In genomic region chrX:53266914-53267313, GRCh38 we compare ENCODE assay signal across 25 cellular contexts. TPM values are rescaled to one million over a fixed set of nuclear protein-coding genes. Genes with fewer than 3 reads are reported as not detected.
DNase-seq lines count a peak whose midpoint lies in the region; ATAC-seq and TF ChIP-seq lines count a peak whose summit lies in the region.
"Had no signal": no experiment of that assay in that cellular context is flagged by ENCODE, and none has a peak within 500 bp of the region (broad histone marks: within the 10 kb centered on the region; RNA-seq: fewer than 3 reads in every experiment).

No MANE protein-coding gene starts in this region.

- TF ChIP-seq POLR2A in gastroesophageal sphincter (IDR thresholded peaks at IDR 0.05) = no peak

- peak overlapping the region; percentile 73 for H3K4me2 ChIP-seq in DOHH2 (ENCODE audit: low read length)
- peak overlapping the region; percentile 46 for H3K4me2 ChIP-seq in PC-3 (ENCODE audit: low read length)

- H3K27ac ChIP-seq in DOHH2 (ENCODE audit: low read depth, low read length) (peak overlapping the region; percentile 21; the same call in 1 of the 2 replicates), PC-3 (ENCODE audit: low read length) (peak overlapping the region; percentile 98), right cardiac atrium (ENCODE audit: low read length) (no peak overlapping the region), aorta (ENCODE audit: low read depth in 1 of 2, low read length in 2 of 2) (no peak overlapping the region), gastroesophageal sphincter (no peak overlapping the region)
- H3K27ac ChIP-seq: neutrophil had no signal

- no TSS peak for BruUV-seq in PC-3 (replicated peaks; lab: Mats Ljungman, UMichigan)

- CTCF ChIA-PET in PC-3 (lab: Charles Lee) = no interaction called here
- CTCF ChIA-PET in activated CD4-positive, alpha-beta memory T cell treated with anti-CD3 and anti-CD28 coated beads for 36 hours (lab: Charles Lee) = no interaction called here

- H3K27me3 ChIP-seq in DOHH2 (ENCODE audit: control insufficient read depth, low read length) (no peaks in the 10 kb centered on the region), PC-3 (ENCODE audit: low read length) (no peaks in the 10 kb centered on the region), right cardiac atrium (ENCODE audit: control insufficient read depth, insufficient read depth) (no peaks in the 10 kb centered on the region), aorta (ENCODE audit: control insufficient read depth in 1 of 2, insufficient read depth in 2 of 2, low read length in 1 of 2) (no peaks in the 10 kb centered on the region), gastroesophageal sphincter (no peaks in the 10 kb centered on the region)
- H3K27me3 ChIP-seq: uterus had no signal

- H3K9me3 ChIP-seq in DOHH2 (ENCODE audit: control insufficient read depth, insufficient read depth, low read length) (no peaks in the 10 kb centered on the region), PC-3 (ENCODE audit: low read length) (no peaks in the 10 kb centered on the region), right cardiac atrium (ENCODE audit: control insufficient read depth, low read length) (no peaks in the 10 kb centered on the region), aorta (ENCODE audit: control insufficient read depth, low read length) (no peaks in the 10 kb centered on the region), gastroesophageal sphincter (no peaks in the 10 kb centered on the region)
- H3K9me3 ChIP-seq: neutrophil, uterus had no signal

- H3K9ac ChIP-seq in PC-3 (ENCODE audit: low read length) = no peak overlapping the region

- TF ChIP-seq EP300 in gastroesophageal sphincter (IDR thresholded peaks at IDR 0.05) = no peak

- POLR2A ChIA-PET in PC-3 (lab: Charles Lee; ENCODE audit: unreplicated experiment) = no interaction called here
- POLR2A ChIA-PET in activated CD4-positive, alpha-beta memory T cell treated with anti-CD3 and anti-CD28 coated beads for 36 hours (lab: Charles Lee) = no interaction called here

- H3K4me1 ChIP-seq in DOHH2 (ENCODE audit: control insufficient read depth, low read length) (peaks cover 29% of the 10 kb centered on the region), PC-3 (ENCODE audit: insufficient read depth, low read length) (peaks cover 54% of the 10 kb centered on the region), right cardiac atrium (ENCODE audit: control insufficient read depth, insufficient read depth, low read length) (no peaks in the 10 kb centered on the region), aorta (ENCODE audit: control insufficient read depth in 1 of 2, insufficient read depth in 2 of 2, low read length in 2 of 2) (no peaks in the 10 kb centered on the region), gastroesophageal sphincter (no peaks in the 10 kb centered on the region)
- H3K4me1 ChIP-seq: uterus had no signal

- H3K36me3 ChIP-seq in DOHH2 (ENCODE audit: control insufficient read depth, low read length) (no peaks in the 10 kb centered on the region), PC-3 (ENCODE audit: low read depth, low read length) (no peaks in the 10 kb centered on the region), aorta (ENCODE audit: control insufficient read depth in 1 of 2, insufficient read depth in 2 of 2, low read length in 1 of 2) (no peaks in the 10 kb centered on the region), gastroesophageal sphincter (no peaks in the 10 kb centered on the region)
- H3K36me3 ChIP-seq: neutrophil, uterus had no signal

- ATAC-seq in PC-3 = no peak
- ATAC-seq in right cardiac atrium = peak; percentile 31 to 54
- ATAC-seq in aorta (ENCODE audit: low FRiP score) = no peak
- no peak for ATAC-seq in gastroesophageal sphincter
- ATAC-seq: activated CD4-positive, CD25-positive, alpha-beta regulatory T cell treated with anti-CD3 and anti-CD28 coated beads, Interleukin-2, amount 50 U/mL, for 24 hours; activated CD8-positive, alpha-beta T cell treated with anti-CD3 and anti-CD28 coated beads, Interleukin-2, amount 10 ng/mL, durations not matched to agents 7 days and 5 days had no signal

- H3K4me3 Mint-ChIP-seq in activated CD4-positive, alpha-beta memory T cell treated with anti-CD3 and anti-CD28 coated beads for 36 hours = no peak overlapping the region
- H3K4me3 Mint-ChIP-seq: activated CD8-positive, alpha-beta T cell treated with anti-CD3 and anti-CD28 coated beads, Interleukin-2, amount 10 ng/mL, durations not matched to agents 7 days and 5 days; activated naive CD8-positive, alpha-beta T cell treated with anti-CD3 and anti-CD28 coated beads, Interleukin-2, amount 10 ng/mL, durations not matched to agents 7 days and 5 days; CD4-positive, alpha-beta T cell had no signal

- DNase-seq in A172 (ENCODE audit: low spot score) = peak; percentile 40
- no peak for DNase-seq in PC-3
- DNase-seq in right cardiac atrium = no peak
- no peak for DNase-seq in activated CD4-positive, alpha-beta T cell treated with anti-CD3 and anti-CD28 coated beads for 4 hours
- DNase-seq in aorta = no peak
- no peak for DNase-seq in activated CD4-positive, alpha-beta memory T cell treated with anti-CD3 and anti-CD28 coated beads for 36 hours
- DNase-seq: activated CD8-positive, alpha-beta T cell treated with anti-CD3 and anti-CD28 coated beads, Interleukin-2, amount 10 ng/mL, durations not matched to agents 7 days and 5 days; activated effector memory CD4-positive, alpha-beta T cell treated with anti-CD3 and anti-CD28 coated beads, Interleukin-2, amount 50 U/mL, for 16 hours; activated naive CD8-positive, alpha-beta T cell treated with anti-CD3 and anti-CD28 coated beads, Interleukin-2, amount 10 ng/mL, durations not matched to agents 7 days and 5 days; activated T-cell treated with anti-CD3 and anti-CD28 coated beads for 4 hours; CD4-positive, alpha-beta T cell; cerebellar nuclear complex; DMS 273 treated with DMSO at 0.1 percent for 48 hours; mesenchymal stem cell; NCI-H146; NCI-H524; NK-92 treated with Interleukin-12 subunit alpha and Interleukin-12 subunit beta, amount 100 ng/mL, for 24 hours; SW 1271; T1000; uterus had no signal

- H2AFZ ChIP-seq in PC-3 (ENCODE audit: low read length) = no peak overlapping the region

- H3K79me2 ChIP-seq in DOHH2 (ENCODE audit: control insufficient read depth, low read length) (no peaks in the 10 kb centered on the region), PC-3 (ENCODE audit: low read length) (peaks cover 6% of the 10 kb centered on the region; the same call in 1 of the 2 replicates)

- no peaks in the 10 kb centered on the region for H3K27me3 Mint-ChIP-seq in activated CD4-positive, alpha-beta memory T cell treated with anti-CD3 and anti-CD28 coated beads for 36 hours
- H3K27me3 Mint-ChIP-seq: CD4-positive, alpha-beta T cell; progenitor cell of endocrine pancreas had no signal

- H3K4me3 ChIP-seq in DOHH2 (ENCODE audit: low read length) (peak overlapping the region; percentile 64), PC-3 (ENCODE audit: low read length) (no peak overlapping the region), right cardiac atrium (ENCODE audit: low read length) (no peak overlapping the region), aorta (ENCODE audit: low read length in 2 of 2) (no peak overlapping the region), gastroesophageal sphincter (no peak overlapping the region)
- H3K4me3 ChIP-seq: uterus had no signal

- H3K9me2 ChIP-seq in DOHH2 (replicated peaks; ENCODE audit: control insufficient read depth, low read length) = no peaks in the 10 kb centered on the region
- no peaks in the 10 kb centered on the region for H3K9me2 ChIP-seq in PC-3 (replicated peaks; ENCODE audit: low read length)

- H3K36me3 Mint-ChIP-seq in activated CD4-positive, alpha-beta memory T cell treated with anti-CD3 and anti-CD28 coated beads for 36 hours = no peaks in the 10 kb centered on the region
- H3K36me3 Mint-ChIP-seq: activated naive CD8-positive, alpha-beta T cell treated with anti-CD3 and anti-CD28 coated beads, Interleukin-2, amount 10 ng/mL, durations not matched to agents 7 days and 5 days had no signal

- H4K20me1 ChIP-seq in DOHH2 (ENCODE audit: control insufficient read depth, insufficient read depth, low read depth, low read length) (no peaks in the 10 kb centered on the region), PC-3 (ENCODE audit: low read length) (no peaks in the 10 kb centered on the region)

- no peak overlapping the region for H3K27ac Mint-ChIP-seq in activated CD4-positive, alpha-beta memory T cell treated with anti-CD3 and anti-CD28 coated beads for 36 hours
- H3K27ac Mint-ChIP-seq: activated CD8-positive, alpha-beta T cell treated with anti-CD3 and anti-CD28 coated beads, Interleukin-2, amount 10 ng/mL, durations not matched to agents 7 days and 5 days; activated naive CD8-positive, alpha-beta T cell treated with anti-CD3 and anti-CD28 coated beads, Interleukin-2, amount 10 ng/mL, durations not matched to agents 7 days and 5 days; CD4-positive, alpha-beta T cell; progenitor cell of endocrine pancreas had no signal

- intact Hi-C loops in PC-3 (cut with micrococcal nuclease) (no loop called here), right cardiac atrium (cut with DNase I) (no loop called here), aorta (cut with DNase I) (no loop called here)
- intact Hi-C loops in activated CD4-positive, alpha-beta memory T cell treated with anti-CD3 and anti-CD28 coated beads for 36 hours (cut with micrococcal nuclease) = no loop called here

- 55% methylated on average over 11 of the region's 11 CpGs for WGBS in right cardiac atrium
- 84% methylated on average over 8 to 11 of the region's 11 CpGs for WGBS in aorta, 2 donors
- WGBS in gastroesophageal sphincter (ENCODE audit: low coverage in 1 of 2), 2 donors = 100% methylated on average over 1 of the region's 11 CpGs

- no peaks in the 10 kb centered on the region for H3K9me3 Mint-ChIP-seq in activated CD4-positive, alpha-beta memory T cell treated with anti-CD3 and anti-CD28 coated beads for 36 hours
- H3K9me3 Mint-ChIP-seq: activated naive CD8-positive, alpha-beta T cell treated with anti-CD3 and anti-CD28 coated beads, Interleukin-2, amount 10 ng/mL, durations not matched to agents 7 days and 5 days; CD4-positive, alpha-beta T cell had no signal

- no peaks in the 10 kb centered on the region for H3F3A ChIP-seq in DOHH2 (ENCODE audit: control insufficient read depth, insufficient read depth)
- no peaks in the 10 kb centered on the region for H3F3A ChIP-seq in PC-3 (ENCODE audit: low read length, unreplicated experiment)

- TF ChIP-seq CTCF in DOHH2 (IDR thresholded peaks at IDR 0.05; ENCODE audit: low read depth, low read length, poor library complexity, severe bottlenecking) = no peak
- TF ChIP-seq CTCF in PC-3 (conservative IDR thresholded peaks at IDR 0.05; ENCODE audit: low read depth, low read length) = no peak
- TF ChIP-seq CTCF in gastroesophageal sphincter (IDR thresholded peaks at IDR 0.05) = no peak

- H3K4me1 Mint-ChIP-seq in activated CD4-positive, alpha-beta memory T cell treated with anti-CD3 and anti-CD28 coated beads for 36 hours (ENCODE audit: low read depth) = peaks cover 24% of the 10 kb centered on the region

RNA-seq across cellular contexts. Expression of gene IQSEC2, which starts 14.5 kb away (rescaled TPM):
- total RNA-seq in A172 (2014; rRNA removed; shearing (Covaris generic)) = 17.2 and 21.3 TPM in 2 replicates
- total RNA-seq in PC-3 (2014; rRNA removed) (8.5 and 19.3 TPM in 2 replicates), right cardiac atrium (10 to 100 TPM; 11.6 to 15.3 (median 14.6) TPM), aorta (10 to 100 TPM; 17.1 to 27.4 TPM), gastroesophageal sphincter (10 to 100 TPM; 10.1 to 25.7 (median 16.8) TPM)
- polyA plus RNA-seq in right cardiac atrium (15.1 TPM), aorta (10 to 100 TPM; 15.2 to 15.4 TPM)
- under 1 TPM; 0.39 to 0.74 TPM for total RNA-seq in activated CD4-positive, alpha-beta memory T cell treated with anti-CD3 and anti-CD28 coated beads for 36 hours
- total RNA-seq: activated CD8-positive, alpha-beta T cell treated with anti-CD3 and anti-CD28 coated beads, Interleukin-2, amount 10 ng/mL, durations not matched to agents 7 days and 5 days had no signal

RNA-seq across cellular contexts. Expression of gene KDM5C, which starts 41.9 kb away (rescaled TPM):
- 41.9 and 58.7 TPM in 2 replicates for total RNA-seq in A172 (2014; rRNA removed; shearing (Covaris generic))
- total RNA-seq in PC-3 (2014; rRNA removed) (89.8 and 159 TPM in 2 replicates), right cardiac atrium (10 to 100 TPM; 37.8 to 61.6 (median 47.7) TPM), aorta (100 to 1,000 TPM in 1 of 2 donors, 10 to 100 TPM in 1; 78.7 to 118 TPM), gastroesophageal sphincter (100 to 1,000 TPM in 1 of 4 donors, 10 to 100 TPM in 3; 60.2 to 120 (median 79.7) TPM)
- polyA plus RNA-seq in right cardiac atrium (23.4 TPM), aorta (10 to 100 TPM; 14.0 to 37.1 TPM)
- 10 to 100 TPM; 77.6 to 86.0 TPM for total RNA-seq in activated CD4-positive, alpha-beta memory T cell treated with anti-CD3 and anti-CD28 coated beads for 36 hours

Comparison
In these comparisons a context has a peak if more than half of its experiments do, and no peak if none do; other contexts are left out.
1. H3K27ac ChIP-seq: peak in DOHH2 (single experiment) and PC-3 (single experiment); none in right cardiac atrium (single experiment), aorta (0 of 2) and gastroesophageal sphincter (0 of 4).
2. ATAC-seq: peak in right cardiac atrium (2 of 2); none in PC-3 (single experiment), aorta (single experiment) and gastroesophageal sphincter (single experiment).